Comparison of ENCODE assay signal across 8 cellular contexts in genomic region chr12:122437656-122438121, GRCh38. TPM values are rescaled to one million over a fixed set of nuclear protein-coding genes. Genes with fewer than 3 reads are reported as not detected.
DNase-seq lines count a peak whose midpoint lies in the region; ATAC-seq, FAIRE-seq and TF ChIP-seq lines count a peak whose summit lies in the region.

No MANE protein-coding gene starts in this region.

- FAIRE-seq in D721Med (lab: Jason Lieb, UNC): no peak

- H3K27ac ChIP-seq in thyroid gland: peak overlapping the region; percentile 23 to 50 (median 45)

- no peaks in the 10 kb centered on the region for H3K9me3 ChIP-seq in thyroid gland

- no peak for TF ChIP-seq POLR2A in thyroid gland (IDR thresholded peaks at IDR 0.05)

- 42 to 56% methylated on average over 4 to 8 of the region's 8 CpGs for WGBS in thyroid gland, 2 donors

- TF ChIP-seq CTCF in thyroid gland (IDR thresholded peaks at IDR 0.05) (no peak), D721Med (IDR thresholded peaks at IDR 0.05; ENCODE audit: insufficient read depth, missing control alignments) (no peak)

- peak; percentile 35 for DNase-seq in LoVo (ENCODE audit: low spot score)
- DNase-seq in astrocyte of the hippocampus (ENCODE audit: low read depth, low spot score): peak; percentile 84
- DNase-seq in inferior parietal cortex (ENCODE audit: extremely low spot score): peak; percentile 70
- DNase-seq in thyroid gland: no peak
- DNase-seq in D721Med (ENCODE audit: insufficient read length, low spot score): no peak
- DNase-seq in GF-D8 (lab: John Stamatoyannopoulos, UW): no peak
- DNase-seq in stimulated activated CD4-positive, alpha-beta T cell treated with anti-CD3 and anti-CD28 coated beads, Interleukin-15, amount 100 ng/mL, for 24 hours: no peak

- H3K27me3 ChIP-seq in thyroid gland: no peaks in the 10 kb centered on the region

- H3K36me3 ChIP-seq in thyroid gland: no peaks in the 10 kb centered on the region

- intact Hi-C loops in thyroid gland (cut with DNase I): no loop called here

- peaks cover 14 to 15% of the 10 kb centered on the region in 2 donors for H3K4me1 ChIP-seq in thyroid gland

- H3K4me3 ChIP-seq in thyroid gland (replicated peaks in 1 of 3): no peak overlapping the region

- ATAC-seq in GM18520 (IDR thresholded peaks at IDR 0.05; ENCODE audit: unreplicated experiment): no peak

RNA-seq across cellular contexts. Expression of gene CLIP1, which starts 15.2 kb away (rescaled TPM):
- 100 to 1,000 TPM; 118 to 189 (median 143) TPM for total RNA-seq in thyroid gland

Comparison
In these comparisons a context has a peak if more than half of its experiments do, and no peak if none do; other contexts are left out.
1. DNase-seq: peak in LoVo (single experiment), astrocyte of the hippocampus (single experiment) and inferior parietal cortex (single experiment); none in thyroid gland (0 of 2), D721Med (single experiment), GF-D8 (single experiment) and stimulated activated CD4-positive, alpha-beta T cell treated with anti-CD3 and anti-CD28 coated beads, Interleukin-15, amount 100 ng/mL, for 24 hours (single experiment).